Comparison of ENCODE assay signal across 29 cellular contexts in the genomic region with DNA sequence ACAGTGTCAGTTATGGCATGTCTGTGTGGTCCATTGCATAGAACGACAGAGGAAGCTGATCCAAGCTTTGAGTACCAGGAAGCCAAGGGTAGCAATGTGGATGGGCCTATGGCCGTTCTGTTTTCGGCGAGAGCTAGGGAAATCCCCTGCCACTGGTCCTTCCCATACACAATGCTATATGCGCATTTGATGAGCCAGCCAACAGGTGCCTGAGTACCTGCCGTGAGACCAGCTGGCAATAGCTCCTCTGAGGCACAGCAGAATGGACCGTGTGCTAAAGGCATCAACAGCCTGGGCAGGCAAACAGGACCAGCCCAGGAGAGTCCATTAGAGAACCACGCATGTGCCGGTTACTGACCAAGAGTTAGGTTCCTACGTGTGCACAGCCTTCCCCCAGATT.
DNase-seq lines count a peak whose midpoint lies in the region; ATAC-seq and TF ChIP-seq lines count a peak whose summit lies in the region.
"Had no signal": no experiment of that assay in that cellular context is flagged by ENCODE, and none has a peak within 500 bp of the region (broad histone marks: within the 10 kb centered on the region; RNA-seq: fewer than 3 reads in every experiment).

No MANE protein-coding gene starts in this region.

- ATAC-seq in GM19455 (IDR thresholded peaks at IDR 0.05; ENCODE audit: unreplicated experiment) (peak; percentile 26), HG03520 (IDR thresholded peaks at IDR 0.05; ENCODE audit: unreplicated experiment) (peak; percentile 20), HG03108 (IDR thresholded peaks at IDR 0.05; ENCODE audit: unreplicated experiment) (no peak)
- ATAC-seq in activated naive CD8-positive, alpha-beta T cell treated with anti-CD3 and anti-CD28 coated beads, Interleukin-2, amount 50 U/mL, for 24 hours = no peak
- ATAC-seq: activated CD4-positive, alpha-beta T cell treated with anti-CD3 and anti-CD28 coated beads for 36 hours; gastrocnemius medialis; left colon had no signal

- no peaks in the 10 kb centered on the region for H3K9me3 Mint-ChIP-seq in activated naive CD8-positive, alpha-beta T cell treated with anti-CD3 and anti-CD28 coated beads, Interleukin-2, amount 50 U/mL, for 24 hours
- H3K9me3 Mint-ChIP-seq: activated T-helper 2 cell treated with anti-CD3 and anti-CD28 coated beads, Interferon-gamma antibody, Interleukin-2, Interleukin-4, amounts not matched to agents 10 μg/mL and 5 μg/mL and 100 μg/mL, durations not matched to agents 14 hours and 24 hours and 36 hours; CD4-positive, alpha-beta memory T cell; neural progenitor cell had no signal

- DNase-seq in G401 (ENCODE audit: low spot score) = peak; percentile 95
- DNase-seq in cerebellar nuclear complex (lab: John Stamatoyannopoulos, UW) = peak; percentile 23 to 69
- no peak for DNase-seq in activated naive CD8-positive, alpha-beta T cell treated with anti-CD3 and anti-CD28 coated beads, Interleukin-2, amount 50 U/mL, for 24 hours
- no peak for DNase-seq in retina
- no peak for DNase-seq in erythroblast (lab: John Stamatoyannopoulos, UW)
- DNase-seq: ACHN; activated CD4-positive, alpha-beta T cell treated with anti-CD3 and anti-CD28 coated beads for 36 hours; activated naive CD4-positive, alpha-beta T cell treated with anti-CD3 and anti-CD28 coated beads, Interleukin-2, amount 50 U/mL, for 16 hours; amniotic stem cell; CD4-positive, alpha-beta memory T cell; EL; gastrocnemius medialis; GM23248; KG1; left colon; mammary epithelial cell; NCI-H1105 treated with DMSO at 0.1 percent for 48 hours; NCI-H2029 treated with DMSO at 0.1 percent for 48 hours; NCI-H446; SJCRH30; small intestine; stimulated activated naive CD4-positive, alpha-beta T cell; T-helper 9 cell had no signal

- TF ChIP-seq POLR2A in erythroblast (IDR thresholded peaks at IDR 0.05; ENCODE audit: low read length) = no peak

- in situ Hi-C loops in G401 (cut with HindIII; ENCODE audit: low sequenced_read_pairs) = no loop called here

- no peaks in the 10 kb centered on the region for H3K36me3 Mint-ChIP-seq in activated naive CD8-positive, alpha-beta T cell treated with anti-CD3 and anti-CD28 coated beads, Interleukin-2, amount 50 U/mL, for 24 hours (ENCODE audit: low read depth)
- H3K36me3 Mint-ChIP-seq: CD4-positive, alpha-beta memory T cell; neural progenitor cell had no signal

- H3K27me3 Mint-ChIP-seq in activated naive CD8-positive, alpha-beta T cell treated with anti-CD3 and anti-CD28 coated beads, Interleukin-2, amount 50 U/mL, for 24 hours = no peaks in the 10 kb centered on the region
- H3K27me3 Mint-ChIP-seq: activated CD4-positive, alpha-beta T cell treated with anti-CD3 and anti-CD28 coated beads for 36 hours; B cell; CD4-positive, alpha-beta memory T cell had no signal

- no peak overlapping the region for H3K4me3 Mint-ChIP-seq in activated naive CD8-positive, alpha-beta T cell treated with anti-CD3 and anti-CD28 coated beads, Interleukin-2, amount 50 U/mL, for 24 hours
- H3K4me3 Mint-ChIP-seq: activated CD4-positive, alpha-beta T cell treated with anti-CD3 and anti-CD28 coated beads for 36 hours; neural progenitor cell had no signal

- no peaks in the 10 kb centered on the region for H3K4me1 Mint-ChIP-seq in activated naive CD8-positive, alpha-beta T cell treated with anti-CD3 and anti-CD28 coated beads, Interleukin-2, amount 50 U/mL, for 24 hours
- H3K4me1 Mint-ChIP-seq: activated CD4-positive, alpha-beta T cell treated with anti-CD3 and anti-CD28 coated beads for 36 hours; B cell; CD4-positive, alpha-beta memory T cell had no signal

- H3K27ac Mint-ChIP-seq in activated naive CD8-positive, alpha-beta T cell treated with anti-CD3 and anti-CD28 coated beads, Interleukin-2, amount 50 U/mL, for 24 hours = no peak overlapping the region
- H3K27ac Mint-ChIP-seq: activated CD4-positive, alpha-beta T cell treated with anti-CD3 and anti-CD28 coated beads for 36 hours; activated T-helper 2 cell treated with anti-CD3 and anti-CD28 coated beads, Interferon-gamma antibody, Interleukin-2, Interleukin-4, amounts not matched to agents 10 μg/mL and 5 μg/mL and 100 μg/mL, durations not matched to agents 14 hours and 24 hours and 36 hours; B cell; CD4-positive, alpha-beta memory T cell; neural progenitor cell had no signal

Comparison
In these comparisons a context has a peak if more than half of its experiments do, and no peak if none do; other contexts are left out.
1. DNase-seq: peak in G401 (single experiment) and cerebellar nuclear complex (2 of 2); none in activated naive CD8-positive, alpha-beta T cell treated with anti-CD3 and anti-CD28 coated beads, Interleukin-2, amount 50 U/mL, for 24 hours (single experiment), retina (single experiment) and erythroblast (0 of 2).
2. ATAC-seq: peak in GM19455 (single experiment) and HG03520 (single experiment); none in activated naive CD8-positive, alpha-beta T cell treated with anti-CD3 and anti-CD28 coated beads, Interleukin-2, amount 50 U/mL, for 24 hours (single experiment) and HG03108 (single experiment).